In the genomic region with DNA sequence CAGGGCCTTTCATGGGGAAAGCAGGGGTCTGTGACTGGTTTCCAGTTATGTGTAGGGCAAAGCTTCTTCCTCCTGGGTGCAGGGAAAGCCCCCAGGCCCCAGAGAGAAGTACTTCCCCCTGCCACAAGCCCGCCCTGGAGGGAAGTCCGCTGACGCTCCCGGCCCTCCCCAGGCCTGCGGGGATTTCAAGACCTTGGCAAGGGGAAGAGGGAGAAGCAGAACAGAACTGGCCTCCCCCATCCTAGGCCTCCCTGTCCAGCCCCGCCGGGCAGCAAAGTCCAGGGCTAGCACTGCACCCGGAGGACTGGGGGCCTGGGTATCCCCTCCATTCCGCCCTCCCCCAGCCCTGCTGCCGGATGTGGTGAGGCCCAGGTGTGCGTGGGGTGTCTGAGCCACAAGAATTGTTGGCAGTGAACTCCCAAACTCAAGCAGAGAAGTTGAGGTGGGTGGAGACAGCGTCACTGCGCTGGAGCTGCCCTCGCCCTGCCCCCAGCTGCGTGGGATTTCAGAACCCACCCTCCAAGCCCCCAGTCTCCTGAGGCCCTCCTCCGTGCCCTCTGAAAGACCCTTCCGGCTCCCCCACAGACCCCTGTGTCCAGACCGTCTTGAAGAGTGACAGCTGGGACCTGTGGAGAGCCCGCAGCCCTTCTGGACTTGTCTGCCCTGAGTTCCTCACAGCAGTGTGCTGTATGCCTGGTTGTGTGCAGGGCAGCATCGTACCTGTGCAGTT, we compare ENCODE assay signal across 8 cellular contexts. TPM values are rescaled to one million over a fixed set of nuclear protein-coding genes. Genes with fewer than 3 reads are reported as not detected.
A peak's percentile ranks its signal among the peaks of the same experiment; 100 is the strongest.
DNase-seq lines count a peak whose midpoint lies in the region; ATAC-seq and TF ChIP-seq lines count a peak whose summit lies in the region.

No MANE protein-coding gene starts in this region.

- intact Hi-C loops in mammary epithelial cell (cut with micrococcal nuclease): loop anchor here (10.0 kb wide), 1 partner anchor 388 kb away; the partner anchor contains the start of gene ARID5A

- BruUV-seq in mammary epithelial cell (replicated peaks; lab: Mats Ljungman, UMichigan): no TSS peak

- peak overlapping the region; percentile 97 for H3K4me3 Mint-ChIP-seq in natural killer cell treated with Interleukin-12 subunit alpha and Interleukin-12 subunit beta and Interleukin-15 and Interleukin-18, amount 100 ng/mL, for 72 hours

- H3K36me3 ChIP-seq in mammary epithelial cell (ENCODE audit: insufficient read depth, low read length): no peaks in the 10 kb centered on the region
- H3K36me3 ChIP-seq in thoracic aorta: no peaks in the 10 kb centered on the region

- WGBS in mammary epithelial cell (ENCODE audit: low coverage, missing lambda C conversion rate): 0% methylated on average over 2 of the region's 20 CpGs

- DNase-seq in mammary epithelial cell (peak; percentile 58), thoracic aorta (ENCODE audit: low spot score) (no peak), OCI-M1 (lab: John Stamatoyannopoulos, UW) (no peak)
- peak; percentile 84 for DNase-seq in natural killer cell treated with Interleukin-12 subunit alpha and Interleukin-12 subunit beta and Interleukin-15 and Interleukin-18, amount 100 ng/mL, for 72 hours (ENCODE audit: low spot score)
- DNase-seq in NK-92 treated with Interleukin-12 subunit alpha and Interleukin-12 subunit beta, amount 100 ng/mL, for 24 hours (lab: John Stamatoyannopoulos, UW): no peak

- H3K4me2 ChIP-seq in mammary epithelial cell (ENCODE audit: insufficient read depth, low read depth, low read length): peak overlapping the region; percentile 72

- H4K20me1 ChIP-seq in mammary epithelial cell (ENCODE audit: insufficient read depth, low read length): no peaks in the 10 kb centered on the region

- peaks cover 42 to 59% of the 10 kb centered on the region in 2 donors for H3K4me1 Mint-ChIP-seq in natural killer cell treated with Interleukin-12 subunit alpha and Interleukin-12 subunit beta and Interleukin-15 and Interleukin-18, amount 100 ng/mL, for 72 hours (ENCODE audit: low read depth in 2 of 2)

- H3K9me3 ChIP-seq in mammary epithelial cell (replicated peaks; ENCODE audit: insufficient read depth, low read length): no peaks in the 10 kb centered on the region
- no peaks in the 10 kb centered on the region for H3K9me3 ChIP-seq in thoracic aorta

- H3K4me3 ChIP-seq in mammary epithelial cell (replicated peaks in 1 of 3; ENCODE audit: insufficient read depth in 1 of 3, low read depth in 2 of 3, low read length in 3 of 3) (no peak overlapping the region), thoracic aorta (peak overlapping the region; percentile 77)

- H2AFZ ChIP-seq in mammary epithelial cell (ENCODE audit: low read depth, low read length): peak overlapping the region; percentile 91

- H3K27me3 ChIP-seq in mammary epithelial cell (ENCODE audit: insufficient read depth, low read length) (no peaks in the 10 kb centered on the region), thoracic aorta (replicated peaks; ENCODE audit: insufficient read depth) (no peaks in the 10 kb centered on the region)

- dilution Hi-C loops in mammary epithelial cell (cut with HindIII; ENCODE audit: low sequenced_read_pairs): no loop called here

- no peak overlapping the region for H3K9ac ChIP-seq in mammary epithelial cell (ENCODE audit: insufficient read depth, low read length)

- H3K36me3 Mint-ChIP-seq in natural killer cell treated with Interleukin-12 subunit alpha and Interleukin-12 subunit beta and Interleukin-15 and Interleukin-18, amount 100 ng/mL, for 72 hours: no peaks in the 10 kb centered on the region

- in situ Hi-C loops in mammary epithelial cell (cut with MboI; ENCODE audit: low sequenced_read_pairs in 2 of 2): no loop called here

- CTCF ChIA-PET in mammary epithelial cell (lab: Charles Lee; ENCODE audit: low non-redundant PET): no interaction called here

- H3K27ac Mint-ChIP-seq in natural killer cell treated with Interleukin-12 subunit alpha and Interleukin-12 subunit beta and Interleukin-15 and Interleukin-18, amount 100 ng/mL, for 72 hours: peak overlapping the region; percentile 85 to 91

- H3K27ac ChIP-seq in VCaP (peak overlapping the region; percentile 93), mammary epithelial cell (ENCODE audit: insufficient read depth, low read depth, low read length) (peak overlapping the region; percentile 4), thoracic aorta (peak overlapping the region; percentile 69 to 73)

- H3K4me1 ChIP-seq in mammary epithelial cell (ENCODE audit: insufficient read depth, low read length) (peaks cover 40% of the 10 kb centered on the region), thoracic aorta (ENCODE audit: control insufficient read depth in 1 of 2, low read depth in 2 of 2) (peaks cover 21 to 57% of the 10 kb centered on the region in 2 donors)

- H3K79me2 ChIP-seq in mammary epithelial cell (ENCODE audit: insufficient read depth, low read length): no peaks in the 10 kb centered on the region

- ATAC-seq in GM19035 (IDR thresholded peaks at IDR 0.05; ENCODE audit: unreplicated experiment) (peak; percentile 32), HG03159 (IDR thresholded peaks at IDR 0.05; ENCODE audit: unreplicated experiment) (peak; percentile 39), thoracic aorta (ENCODE audit: insufficient number of reproducible peaks, low FRiP score, low read depth) (no peak)
- ATAC-seq in natural killer cell treated with Interleukin-12 subunit alpha and Interleukin-12 subunit beta and Interleukin-15 and Interleukin-18, amount 100 ng/mL, for 72 hours: peak; percentile 8 to 47

- H3K9me3 Mint-ChIP-seq in natural killer cell treated with Interleukin-12 subunit alpha and Interleukin-12 subunit beta and Interleukin-15 and Interleukin-18, amount 100 ng/mL, for 72 hours: no peaks in the 10 kb centered on the region

- no peak for TF ChIP-seq CTCF in VCaP (conservative IDR thresholded peaks at IDR 0.05)
- no peak for TF ChIP-seq CTCF in mammary epithelial cell (conservative IDR thresholded peaks at IDR 0.05 in 1 of 2, IDR thresholded peaks at IDR 0.05 in 1 of 2; ENCODE audit: extremely low read depth in 1 of 2, insufficient read depth in 1 of 2, low read depth in 1 of 2, low read length in 2 of 2)
- no peak for TF ChIP-seq CTCF in thoracic aorta (IDR thresholded peaks at IDR 0.05)

- no peaks in the 10 kb centered on the region for H3K27me3 Mint-ChIP-seq in natural killer cell treated with Interleukin-12 subunit alpha and Interleukin-12 subunit beta and Interleukin-15 and Interleukin-18, amount 100 ng/mL, for 72 hours

RNA-seq across cellular contexts. Expression of gene DUSP2, which starts 1.1 kb away (rescaled TPM):
- total RNA-seq in mammary epithelial cell (10 to 100 TPM in 1 of 2 donors, 1 to 10 TPM in 1; 2.0 to 22.0 TPM), thoracic aorta (10 to 100 TPM in 1 of 2 donors, 1 to 10 TPM in 1; 8.5 to 22.2 TPM)
- polyA plus RNA-seq in mammary epithelial cell: 3.1 TPM
- polyA minus RNA-seq in mammary epithelial cell: 11.6 TPM
- 10 to 100 TPM; 30.9 to 52.0 TPM for total RNA-seq in natural killer cell treated with Interleukin-12 subunit alpha and Interleukin-12 subunit beta and Interleukin-15 and Interleukin-18, amount 100 ng/mL, for 72 hours

RNA-seq across cellular contexts. Expression of gene ASTL, which starts 8.0 kb away (rescaled TPM):
- total RNA-seq in mammary epithelial cell: under 1 TPM in 1 of 2 donors, not detected in 1; 0.33 TPM
- polyA plus RNA-seq in mammary epithelial cell: not detected
- not detected for polyA minus RNA-seq in mammary epithelial cell
- under 1 TPM in 1 of 2 donors, not detected in 1; 0.92 TPM for total RNA-seq in natural killer cell treated with Interleukin-12 subunit alpha and Interleukin-12 subunit beta and Interleukin-15 and Interleukin-18, amount 100 ng/mL, for 72 hours
- total RNA-seq in thoracic aorta: not detected

RNA-seq across cellular contexts. Expression of gene ADRA2B, which starts 29.9 kb away (rescaled TPM):
- total RNA-seq in mammary epithelial cell: under 1 TPM; under 0.01 to 0.09 TPM
- polyA plus RNA-seq in mammary epithelial cell: 0.05 TPM
- polyA minus RNA-seq in mammary epithelial cell: not detected
- not detected for total RNA-seq in natural killer cell treated with Interleukin-12 subunit alpha and Interleukin-12 subunit beta and Interleukin-15 and Interleukin-18, amount 100 ng/mL, for 72 hours
- 1 to 10 TPM; 3.5 to 4.5 TPM for total RNA-seq in thoracic aorta

Comparison
In these comparisons a context has a peak if more than half of its experiments do, and no peak if none do; other contexts are left out.
1. H3K27ac ChIP-seq: peak in every context shown above with its lines; median percentile 93 in VCaP; 71 in thoracic aorta; 4 in mammary epithelial cell.
2. DNase-seq: peak in mammary epithelial cell (single experiment) and natural killer cell treated with Interleukin-12 subunit alpha and Interleukin-12 subunit beta and Interleukin-15 and Interleukin-18, amount 100 ng/mL, for 72 hours (single experiment); none in thoracic aorta (single experiment), OCI-M1 (single experiment) and NK-92 treated with Interleukin-12 subunit alpha and Interleukin-12 subunit beta, amount 100 ng/mL, for 24 hours (single experiment).
3. RNA of gene ADRA2B, which starts 29.9 kb away (total RNA-seq): 3.5 to 4.5 TPM in thoracic aorta; under 0.01 to 0.09 TPM in mammary epithelial cell and not detected in natural killer cell treated with Interleukin-12 subunit alpha and Interleukin-12 subunit beta and Interleukin-15 and Interleukin-18, amount 100 ng/mL, for 72 hours; every median in the first group is over 4 times any median in the second.